ENCODE assay signal across 17 cellular contexts in genomic region chr2:182611009-182611408, GRCh38.
"Had no signal": no experiment of that assay in that cellular context is flagged by ENCODE, and none has a peak within 500 bp of the region (broad histone marks: within the 10 kb centered on the region; RNA-seq: fewer than 3 reads in every experiment).

No MANE protein-coding gene starts in this region.

- H3K9ac ChIP-seq: parathyroid adenoma had no signal

- H3K4me3 ChIP-seq: heart left ventricle, testis had no signal

- H3K4me1 Mint-ChIP-seq: activated naive CD8-positive, alpha-beta T cell treated with anti-CD3 and anti-CD28 coated beads, Interleukin-2, amount 50 U/mL, for 24 hours; neural crest cell; stimulated activated naive CD8-positive, alpha-beta T cell treated with anti-CD3 and anti-CD28 coated beads, Interleukin-15, amount 100 ng/mL, for 72 hours had no signal

- H3K36me3 ChIP-seq: heart left ventricle had no signal

- ATAC-seq: activated CD8-positive, alpha-beta T cell treated with anti-CD3 and anti-CD28 coated beads for 36 hours; activated naive CD8-positive, alpha-beta T cell treated with anti-CD3 and anti-CD28 coated beads, Interleukin-2, amount 50 U/mL, for 24 hours; heart left ventricle; left ventricle myocardium superior; stimulated activated naive CD8-positive, alpha-beta T cell treated with anti-CD3 and anti-CD28 coated beads, Interleukin-15, amount 100 ng/mL, for 72 hours had no signal

- H2AFZ ChIP-seq: parathyroid adenoma had no signal

- H3K27me3 ChIP-seq: heart left ventricle, testis had no signal

- H3K4me3 Mint-ChIP-seq: activated CD8-positive, alpha-beta T cell treated with anti-CD3 and anti-CD28 coated beads for 36 hours; activated naive CD8-positive, alpha-beta T cell treated with anti-CD3 and anti-CD28 coated beads, Interleukin-2, amount 50 U/mL, for 24 hours; neural crest cell; stimulated activated naive CD8-positive, alpha-beta T cell treated with anti-CD3 and anti-CD28 coated beads, Interleukin-15, amount 100 ng/mL, for 72 hours had no signal

- H3K79me2 ChIP-seq: parathyroid adenoma had no signal

- H3K27ac ChIP-seq: heart left ventricle, parathyroid adenoma, testis, VCaP had no signal

- H3K27me3 Mint-ChIP-seq: activated CD8-positive, alpha-beta T cell treated with anti-CD3 and anti-CD28 coated beads for 36 hours; activated naive CD8-positive, alpha-beta T cell treated with anti-CD3 and anti-CD28 coated beads, Interleukin-2, amount 50 U/mL, for 24 hours; stimulated activated naive CD8-positive, alpha-beta T cell treated with anti-CD3 and anti-CD28 coated beads, Interleukin-15, amount 100 ng/mL, for 72 hours had no signal

- H3K9me3 Mint-ChIP-seq: activated CD8-positive, alpha-beta T cell treated with anti-CD3 and anti-CD28 coated beads for 36 hours; activated naive CD8-positive, alpha-beta T cell treated with anti-CD3 and anti-CD28 coated beads, Interleukin-2, amount 50 U/mL, for 24 hours; stimulated activated naive CD8-positive, alpha-beta T cell treated with anti-CD3 and anti-CD28 coated beads, Interleukin-15, amount 100 ng/mL, for 72 hours had no signal

- FAIRE-seq: astrocyte, endothelial cell of umbilical vein had no signal

- DNase-seq: activated CD4-positive, alpha-beta T cell treated with anti-CD3 and anti-CD28 coated beads for 4 hours; activated CD8-positive, alpha-beta memory T cell treated with anti-CD3 and anti-CD28 coated beads, Interleukin-2, amount 50 U/mL, for 4 hours; activated CD8-positive, alpha-beta T cell treated with anti-CD3 and anti-CD28 coated beads for 36 hours; activated naive CD4-positive, alpha-beta T cell; activated naive CD8-positive, alpha-beta T cell treated with anti-CD3 and anti-CD28 coated beads, Interleukin-2, amount 50 U/mL, for 24 hours; heart left ventricle; left ventricle myocardium superior; stimulated activated CD4-positive, alpha-beta T cell treated with anti-CD3 and anti-CD28 coated beads, Interleukin-15, amount 100 ng/mL, for 24 hours; stimulated activated CD4-positive, alpha-beta T cell treated with anti-CD3 and anti-CD28 coated beads, Interleukin-4, amount 100 ng/mL, for 24 hours; stimulated activated naive CD8-positive, alpha-beta T cell treated with anti-CD3 and anti-CD28 coated beads, Interleukin-15, amount 100 ng/mL, for 72 hours; T1000; testis had no signal

- H3K4me1 ChIP-seq: heart left ventricle, parathyroid adenoma, testis had no signal

- H3K9me3 ChIP-seq: heart left ventricle, testis had no signal

- H3K27ac Mint-ChIP-seq: activated CD8-positive, alpha-beta T cell treated with anti-CD3 and anti-CD28 coated beads for 36 hours; activated naive CD8-positive, alpha-beta T cell treated with anti-CD3 and anti-CD28 coated beads, Interleukin-2, amount 50 U/mL, for 24 hours; stimulated activated naive CD8-positive, alpha-beta T cell treated with anti-CD3 and anti-CD28 coated beads, Interleukin-15, amount 100 ng/mL, for 72 hours had no signal
